ENCODE assay signal across 19 cellular contexts in genomic region chr9:33939924-33940874, GRCh38.
DNase-seq lines count a peak whose midpoint lies in the region; ATAC-seq, FAIRE-seq and TF ChIP-seq lines count a peak whose summit lies in the region.
"Had no signal": no experiment of that assay in that cellular context is flagged by ENCODE, and none has a peak within 500 bp of the region (broad histone marks: within the 10 kb centered on the region; RNA-seq: fewer than 3 reads in every experiment).

No MANE protein-coding gene starts in this region.

- no peak overlapping the region for H2AFZ ChIP-seq in mesenchymal stem cell (ENCODE audit: low read depth, low read length)

- TF ChIP-seq CTCF in Calu3 (IDR thresholded peaks at IDR 0.05; ENCODE audit: unreplicated experiment) (no peak), VCaP (conservative IDR thresholded peaks at IDR 0.05) (no peak), kidney (IDR thresholded peaks at IDR 0.05; ENCODE audit: borderline replicate concordance, extremely low read depth, insufficient read depth) (no peak), endodermal cell (conservative IDR thresholded peaks at IDR 0.05) (no peak)

- peaks cover 27% of the 10 kb centered on the region for H3K4me1 Mint-ChIP-seq in Calu3 (ENCODE audit: low read depth, unreplicated experiment)
- peaks cover 4% of the 10 kb centered on the region for H3K4me1 Mint-ChIP-seq in endodermal cell
- H3K4me1 Mint-ChIP-seq: activated naive CD8-positive, alpha-beta T cell treated with anti-CD3 and anti-CD28 coated beads, Interleukin-2, amount 10 ng/mL, durations not matched to agents 7 days and 5 days; T-cell had no signal

- H3K9me3 ChIP-seq in mesenchymal stem cell (ENCODE audit: control insufficient read depth, low read length) (no peaks in the 10 kb centered on the region), kidney (ENCODE audit: control insufficient read depth in 1 of 2, low read length in 2 of 2) (no peaks in the 10 kb centered on the region), endodermal cell (ENCODE audit: control insufficient read depth, low read length) (no peaks in the 10 kb centered on the region)

- H2AK5ac ChIP-seq in mesenchymal stem cell (ENCODE audit: low read length, severe bottlenecking): peak overlapping the region; percentile 83

- H3K23ac ChIP-seq in mesenchymal stem cell (ENCODE audit: low read length in 2 of 2): no peak overlapping the region

- H3K27me3 ChIP-seq in mesenchymal stem cell (ENCODE audit: control insufficient read depth in 1 of 2, insufficient read depth in 1 of 2, low read length in 2 of 2) (no peaks in the 10 kb centered on the region), endodermal cell (ENCODE audit: control insufficient read depth, insufficient read depth, low read length, poor library complexity, severe bottlenecking) (no peaks in the 10 kb centered on the region)

- WGBS in mesenchymal stem cell: 95% methylated on average over 9 of the region's 9 CpGs
- WGBS in endodermal cell (ENCODE audit: insufficient coverage in 1 of 2, insufficient read length in 1 of 2), 2 experiments: 88 to 92% methylated on average over 6 to 9 of the region's 9 CpGs

- H2BK120ac ChIP-seq in mesenchymal stem cell (ENCODE audit: low read depth, low read length): no peak overlapping the region

- H3K9me3 Mint-ChIP-seq in Calu3 (ENCODE audit: low read depth, unreplicated experiment): no peaks in the 10 kb centered on the region
- no peaks in the 10 kb centered on the region for H3K9me3 Mint-ChIP-seq in endodermal cell
- H3K9me3 Mint-ChIP-seq: activated CD4-positive, alpha-beta memory T cell treated with anti-CD3 and anti-CD28 coated beads for 36 hours; activated naive CD8-positive, alpha-beta T cell treated with anti-CD3 and anti-CD28 coated beads, Interleukin-2, amount 10 ng/mL, durations not matched to agents 7 days and 5 days; T-cell had no signal

- H3K4me1 ChIP-seq in mesenchymal stem cell (ENCODE audit: control insufficient read depth, insufficient read depth, low read depth, low read length) (peaks cover 8% of the 10 kb centered on the region), kidney (ENCODE audit: control insufficient read depth in 1 of 2, insufficient read depth in 1 of 2, low read depth in 1 of 2, low read length in 2 of 2) (no peaks in the 10 kb centered on the region), endodermal cell (ENCODE audit: control insufficient read depth, insufficient read depth, low read length) (no peaks in the 10 kb centered on the region)

- no peak overlapping the region for H4K91ac ChIP-seq in mesenchymal stem cell (ENCODE audit: low read length)

- no peak for ATAC-seq in HG02798 (IDR thresholded peaks at IDR 0.05; ENCODE audit: poor library complexity, unreplicated experiment)
- ATAC-seq: esophagus mucosa; Right ventricle myocardium inferior; sciatic nerve; stimulated activated naive CD8-positive, alpha-beta T cell treated with anti-CD3 and anti-CD28 coated beads, Interleukin-15, Interleukin-2, amounts not matched to agents 100 U/mL and 50 U/mL, for 24 hours; T-cell had no signal

- H2BK12ac ChIP-seq in mesenchymal stem cell (ENCODE audit: low read length in 2 of 2): no peak overlapping the region

- H3K27ac ChIP-seq in VCaP: peak overlapping the region; percentile 53
- H3K27ac ChIP-seq in mesenchymal stem cell (ENCODE audit: low read length, poor library complexity, severe bottlenecking): peak overlapping the region; percentile 62
- H3K27ac ChIP-seq in kidney (ENCODE audit: low read depth in 2 of 2, low read length in 2 of 2): no peak overlapping the region
- no peak overlapping the region for H3K27ac ChIP-seq in endodermal cell (ENCODE audit: low read depth, low read length)
- H3K27ac ChIP-seq: WERI-Rb-1 had no signal

- no peak overlapping the region for H2BK15ac ChIP-seq in mesenchymal stem cell (ENCODE audit: low read depth, poor library complexity, severe bottlenecking)

- intact Hi-C loops in Calu3 (cut with micrococcal nuclease; ENCODE audit: unreplicated experiment) (loop anchor here (10.0 kb wide), 1 partner anchor 105 kb away; the partner anchor contains the start of gene UBAP2), kidney (cut with DNase I) (no loop called here)

- H2BK5ac ChIP-seq in mesenchymal stem cell (ENCODE audit: low read depth, low read length, poor library complexity, severe bottlenecking): no peak overlapping the region

- H3K36me3 ChIP-seq in mesenchymal stem cell (ENCODE audit: control insufficient read depth in 1 of 2, insufficient read depth in 2 of 2, low read depth in 1 of 2, low read length in 2 of 2): peaks cover 31 to 70% of the 10 kb centered on the region in 2 experiments
- H3K36me3 ChIP-seq in kidney (ENCODE audit: control insufficient read depth in 1 of 2, insufficient read depth in 2 of 2, low read length in 2 of 2): peaks cover 12 to 17% of the 10 kb centered on the region in 2 donors
- peaks cover 91% of the 10 kb centered on the region for H3K36me3 ChIP-seq in endodermal cell (ENCODE audit: control insufficient read depth, insufficient read depth, low read length)

- CTCF ChIA-PET in Calu3 (lab: Charles Lee): interaction anchor here (0.8 to 1.1 kb wide), 3 partner anchors 15 to 133 kb away, joined by 3 read pairs; no protein-coding TSS in a partner anchor

- H3K4ac ChIP-seq in mesenchymal stem cell (ENCODE audit: low read depth in 1 of 2, low read length in 2 of 2): no peak overlapping the region

- H3K18ac ChIP-seq in mesenchymal stem cell (ENCODE audit: low read depth in 1 of 2, low read length in 2 of 2): no peak overlapping the region

- no TSS peak for BruUV-seq in Calu3 (replicated peaks; lab: Mats Ljungman, UMichigan)

- H3K4me2 ChIP-seq in mesenchymal stem cell (ENCODE audit: low read length, poor library complexity, severe bottlenecking): no peak overlapping the region

- H3K79me1 ChIP-seq in mesenchymal stem cell (replicated peaks; ENCODE audit: low read length, poor library complexity, severe bottlenecking): peaks cover 21% of the 10 kb centered on the region

- no peak overlapping the region for H4K8ac ChIP-seq in mesenchymal stem cell (ENCODE audit: low read length)

- no peak for TF ChIP-seq POLR2A in GM12892 (IDR thresholded peaks at IDR 0.05; ENCODE audit: low read depth, low read length)

- peak overlapping the region; percentile 14 for H3K4me3 Mint-ChIP-seq in Calu3 (ENCODE audit: low read depth, unreplicated experiment)
- no peak overlapping the region for H3K4me3 Mint-ChIP-seq in endodermal cell
- H3K4me3 Mint-ChIP-seq: activated CD4-positive, alpha-beta memory T cell treated with anti-CD3 and anti-CD28 coated beads for 36 hours; activated naive CD8-positive, alpha-beta T cell treated with anti-CD3 and anti-CD28 coated beads, Interleukin-2, amount 10 ng/mL, durations not matched to agents 7 days and 5 days; T-cell had no signal

- H3K4me3 ChIP-seq in mesenchymal stem cell (ENCODE audit: insufficient read depth in 1 of 2, low read depth in 1 of 2, low read length in 2 of 2): no peak overlapping the region
- H3K4me3 ChIP-seq in kidney (ENCODE audit: low read length in 2 of 2): no peak overlapping the region
- no peak overlapping the region for H3K4me3 ChIP-seq in endodermal cell (ENCODE audit: low read length)

- peak overlapping the region; percentile 76 for H3K27ac Mint-ChIP-seq in Calu3 (ENCODE audit: unreplicated experiment)
- no peak overlapping the region for H3K27ac Mint-ChIP-seq in endodermal cell
- H3K27ac Mint-ChIP-seq: activated CD4-positive, alpha-beta memory T cell treated with anti-CD3 and anti-CD28 coated beads for 36 hours; activated naive CD8-positive, alpha-beta T cell treated with anti-CD3 and anti-CD28 coated beads, Interleukin-2, amount 10 ng/mL, durations not matched to agents 7 days and 5 days; T-cell had no signal

- H3K36me3 Mint-ChIP-seq in Calu3 (ENCODE audit: insufficient read depth, unreplicated experiment): peaks cover 38% of the 10 kb centered on the region
- peaks cover 83% of the 10 kb centered on the region for H3K36me3 Mint-ChIP-seq in endodermal cell (ENCODE audit: low read depth)

- FAIRE-seq in GM12892 (lab: Jason Lieb, UNC) (no peak), kidney (lab: Jason Lieb, UNC) (no peak)

- H3K9ac ChIP-seq in mesenchymal stem cell (ENCODE audit: low read length) (no peak overlapping the region), kidney (ENCODE audit: low read length in 2 of 2) (no peak overlapping the region), endodermal cell (ENCODE audit: extremely low read depth, low read length, poor library complexity, severe bottlenecking) (no peak overlapping the region)

- DNase-seq in Calu3 (peak; percentile 57), NCI-H1048 (lab: John Stamatoyannopoulos, UW) (peak; percentile 42), mesenchymal stem cell (no peak), GM12892 (ENCODE audit: insufficient read length) (no peak), kidney (no peak), endodermal cell (no peak)
- DNase-seq: activated CD4-positive, alpha-beta memory T cell treated with anti-CD3 and anti-CD28 coated beads for 36 hours; activated naive CD8-positive, alpha-beta T cell treated with anti-CD3 and anti-CD28 coated beads, Interleukin-2, amount 10 ng/mL, durations not matched to agents 7 days and 5 days; HCEC 1CT; NCI-H1417 treated with DMSO at 0.1 percent for 48 hours; NCI-H226; stimulated activated naive CD8-positive, alpha-beta T cell treated with anti-CD3 and anti-CD28 coated beads, Interleukin-15, Interleukin-2, amounts not matched to agents 100 U/mL and 50 U/mL, for 24 hours; T-cell; WERI-Rb-1 had no signal

- no peaks in the 10 kb centered on the region for H3K27me3 Mint-ChIP-seq in Calu3 (ENCODE audit: unreplicated experiment)
- H3K27me3 Mint-ChIP-seq in endodermal cell (ENCODE audit: insufficient read depth): no peaks in the 10 kb centered on the region
- H3K27me3 Mint-ChIP-seq: activated CD4-positive, alpha-beta memory T cell treated with anti-CD3 and anti-CD28 coated beads for 36 hours; activated naive CD8-positive, alpha-beta T cell treated with anti-CD3 and anti-CD28 coated beads, Interleukin-2, amount 10 ng/mL, durations not matched to agents 7 days and 5 days; T-cell had no signal

- no peak overlapping the region for H3K14ac ChIP-seq in mesenchymal stem cell (ENCODE audit: low read length in 2 of 2)

Comparison
In these comparisons a context has a peak if more than half of its experiments do, and no peak if none do; other contexts are left out.
1. DNase-seq: peak in Calu3 (single experiment) and NCI-H1048 (single experiment); none in mesenchymal stem cell (single experiment), GM12892 (single experiment), kidney (single experiment) and endodermal cell (single experiment).
2. H3K27ac ChIP-seq: peak in VCaP (single experiment) and mesenchymal stem cell (single experiment); none in kidney (0 of 2) and endodermal cell (single experiment).